Comparison of ENCODE assay signal across 1 cellular context in genomic region chr3:143040264-143040879, GRCh38.
TF ChIP-seq lines count a peak whose summit lies in the region.

No MANE protein-coding gene starts in this region.

TF ChIP-seq in K562, 482 proteins besides CTCF, POLR2A, EP300 and RAD21 (continued from another document):
- TF ChIP-seq MGA (IDR thresholded peaks at IDR 0.05) (no peak), ESRRB (CRISPR knock-in tag; IDR thresholded peaks at IDR 0.05; ENCODE audit: borderline replicate concordance) (no peak), MTA2 (IDR thresholded peaks at IDR 0.05; ENCODE audit: low read depth) (no peak), EGR1 (conservative IDR thresholded peaks at IDR 0.05) (no peak), TCF15 (CRISPR knock-in tag; IDR thresholded peaks at IDR 0.05) (no peak), SMC3 (conservative IDR thresholded peaks at IDR 0.05; ENCODE audit: insufficient read depth, low read depth, low read length) (0 out of 2 replicates have a peak, but pooled peaks have one; percentile 28), GMEB1 (CRISPR knock-in tag; IDR thresholded peaks at IDR 0.05) (no peak)
